In the genomic region with DNA sequence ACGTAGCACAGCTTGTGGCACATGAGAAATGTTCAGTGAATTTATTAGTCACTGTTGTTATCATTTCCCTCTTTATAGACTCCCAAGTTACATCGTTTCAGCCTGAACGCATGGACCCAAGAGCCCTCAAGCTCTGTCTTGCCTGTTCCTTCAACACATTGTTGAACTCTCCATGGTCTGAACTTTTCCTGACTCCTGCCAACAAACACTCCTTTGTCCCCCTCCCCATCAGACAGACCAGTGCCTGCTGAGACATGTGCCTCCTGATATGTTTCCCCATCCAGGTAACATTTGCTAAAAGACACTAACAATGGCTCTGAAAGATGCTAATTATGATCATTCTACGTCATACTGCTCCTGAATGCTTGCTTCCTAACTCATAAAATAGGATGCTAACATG, we compare ENCODE assay signal across 1 cellular context.
A peak's percentile ranks its signal among the peaks of the same experiment; 100 is the strongest.
TF ChIP-seq lines count a peak whose summit lies in the region.

No MANE protein-coding gene starts in this region.

TF ChIP-seq in HEK293, 187 proteins besides CTCF, POLR2A, EP300 and RAD21:
- no peak for TF ChIP-seq REPIN1 (tag by site-specific recombination; IDR thresholded peaks at IDR 0.05; ENCODE audit: low read depth)
- TF ChIP-seq, protein P1, sequence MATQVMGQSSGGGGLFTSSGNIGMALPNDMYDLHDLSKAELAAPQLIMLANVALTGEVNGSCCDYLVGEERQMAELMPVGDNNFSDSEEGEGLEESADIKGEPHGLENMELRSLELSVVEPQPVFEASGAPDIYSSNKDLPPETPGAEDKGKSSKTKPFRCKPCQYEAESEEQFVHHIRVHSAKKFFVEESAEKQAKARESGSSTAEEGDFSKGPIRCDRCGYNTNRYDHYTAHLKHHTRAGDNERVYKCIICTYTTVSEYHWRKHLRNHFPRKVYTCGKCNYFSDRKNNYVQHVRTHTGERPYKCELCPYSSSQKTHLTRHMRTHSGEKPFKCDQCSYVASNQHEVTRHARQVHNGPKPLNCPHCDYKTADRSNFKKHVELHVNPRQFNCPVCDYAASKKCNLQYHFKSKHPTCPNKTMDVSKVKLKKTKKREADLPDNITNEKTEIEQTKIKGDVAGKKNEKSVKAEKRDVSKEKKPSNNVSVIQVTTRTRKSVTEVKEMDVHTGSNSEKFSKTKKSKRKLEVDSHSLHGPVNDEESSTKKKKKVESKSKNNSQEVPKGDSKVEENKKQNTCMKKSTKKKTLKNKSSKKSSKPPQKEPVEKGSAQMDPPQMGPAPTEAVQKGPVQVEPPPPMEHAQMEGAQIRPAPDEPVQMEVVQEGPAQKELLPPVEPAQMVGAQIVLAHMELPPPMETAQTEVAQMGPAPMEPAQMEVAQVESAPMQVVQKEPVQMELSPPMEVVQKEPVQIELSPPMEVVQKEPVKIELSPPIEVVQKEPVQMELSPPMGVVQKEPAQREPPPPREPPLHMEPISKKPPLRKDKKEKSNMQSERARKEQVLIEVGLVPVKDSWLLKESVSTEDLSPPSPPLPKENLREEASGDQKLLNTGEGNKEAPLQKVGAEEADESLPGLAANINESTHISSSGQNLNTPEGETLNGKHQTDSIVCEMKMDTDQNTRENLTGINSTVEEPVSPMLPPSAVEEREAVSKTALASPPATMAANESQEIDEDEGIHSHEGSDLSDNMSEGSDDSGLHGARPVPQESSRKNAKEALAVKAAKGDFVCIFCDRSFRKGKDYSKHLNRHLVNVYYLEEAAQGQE (tag by site-specific recombination; IDR thresholded peaks at IDR 0.05) = peak; percentile 79
